9 cellular contexts compared by ENCODE assay signal in the genomic region with DNA sequence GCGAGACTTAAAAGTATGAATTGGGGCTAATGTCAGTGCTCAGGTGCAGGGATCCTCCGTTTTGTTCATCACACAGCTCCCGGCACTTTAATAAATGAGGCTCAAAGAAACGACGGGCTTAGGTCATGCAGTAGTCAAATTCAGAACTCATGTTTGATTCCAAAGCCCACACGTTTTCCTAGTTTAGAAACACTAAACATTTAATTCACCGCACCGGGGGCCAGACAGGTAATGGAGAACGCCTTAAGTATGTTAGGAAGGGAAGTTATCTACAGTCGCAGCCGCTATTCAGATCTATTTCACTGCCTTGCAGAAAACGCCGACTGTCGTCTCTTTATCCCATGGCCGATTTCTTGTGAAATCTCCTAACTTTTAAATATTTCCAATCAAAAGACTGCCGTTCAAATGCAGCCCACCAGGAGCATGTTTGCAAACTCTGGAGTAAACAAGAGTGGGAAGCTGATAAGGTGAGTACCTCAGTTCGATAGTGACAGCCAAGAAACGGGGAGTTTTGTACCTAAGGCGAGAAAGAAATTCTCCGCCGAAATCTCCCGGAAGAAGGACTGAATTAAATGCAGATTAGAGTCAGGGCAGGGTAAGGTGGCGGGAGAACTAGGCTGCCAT. TPM values are rescaled to one million over a fixed set of nuclear protein-coding genes. Genes with fewer than 3 reads are reported as not detected.
DNase-seq lines count a peak whose midpoint lies in the region; ATAC-seq and TF ChIP-seq lines count a peak whose summit lies in the region.
"Had no signal": no experiment of that assay in that cellular context is flagged by ENCODE, and none has a peak within 500 bp of the region (broad histone marks: within the 10 kb centered on the region; RNA-seq: fewer than 3 reads in every experiment).

No MANE protein-coding gene starts in this region.

- H3K4me1 ChIP-seq in esophagus (ENCODE audit: control insufficient read depth in 2 of 2, insufficient read depth in 2 of 2, low read length in 1 of 2) = no peaks in the 10 kb centered on the region
- H3K4me1 ChIP-seq in trophoblast cell (ENCODE audit: control insufficient read depth in 1 of 2, insufficient read depth in 2 of 2, low read length in 2 of 2) = peaks cover 2 to 3% of the 10 kb centered on the region in 2 experiments

- H3K27me3 ChIP-seq in GM06990 (replicated peaks; ENCODE audit: control insufficient read depth, insufficient read depth, low read length) = no peaks in the 10 kb centered on the region
- H3K27me3 ChIP-seq in esophagus (ENCODE audit: control insufficient read depth in 1 of 2, insufficient read depth in 2 of 2, low read length in 2 of 2) = no peaks in the 10 kb centered on the region
- no peaks in the 10 kb centered on the region for H3K27me3 ChIP-seq in trophoblast cell (ENCODE audit: insufficient read depth, low read length)

- no peaks in the 10 kb centered on the region for H3K9me3 ChIP-seq in esophagus (ENCODE audit: control insufficient read depth in 2 of 2, insufficient read depth in 1 of 2, low read depth in 1 of 2, low read length in 1 of 2)
- no peaks in the 10 kb centered on the region for H3K9me3 ChIP-seq in trophoblast cell (ENCODE audit: insufficient read depth, low read depth, low read length)

- no peaks in the 10 kb centered on the region for H3K79me2 ChIP-seq in trophoblast cell (ENCODE audit: control insufficient read depth, insufficient read depth, low read length, poor library complexity)

- peak overlapping the region; percentile 60 for H3K4ac ChIP-seq in trophoblast cell (ENCODE audit: low read depth, low read length)

- H4K91ac ChIP-seq in trophoblast cell (ENCODE audit: low read depth, low read length) = peak overlapping the region; percentile 60

- peak overlapping the region; percentile 70 for H3K9ac ChIP-seq in trophoblast cell (ENCODE audit: low read length)

- ATAC-seq in HG02938 (IDR thresholded peaks at IDR 0.05; ENCODE audit: unreplicated experiment) (no peak), esophagus mucosa (no peak)

- H2BK120ac ChIP-seq in trophoblast cell (ENCODE audit: insufficient read depth, low read length, poor library complexity) = peak overlapping the region; percentile 35

- peak overlapping the region; percentile 80 for H2AFZ ChIP-seq in trophoblast cell (ENCODE audit: insufficient read depth, low read length, poor library complexity)

- H3K23ac ChIP-seq in trophoblast cell (ENCODE audit: low read length) = no peak overlapping the region

- no peak overlapping the region for H2AK5ac ChIP-seq in trophoblast cell (ENCODE audit: low read length)

- H3K27ac ChIP-seq in esophagus (ENCODE audit: low read depth in 2 of 2, low read length in 1 of 2) (peak overlapping the region; percentile 93 to 97), trophoblast cell (ENCODE audit: low read depth, low read length) (peak overlapping the region; percentile 84)

- peak overlapping the region; percentile 67 for H3K4me3 ChIP-seq in GM06990 (replicated peaks; ENCODE audit: low read depth, low read length)
- peak overlapping the region; percentile 67 to 70 for H3K4me3 ChIP-seq in esophagus (ENCODE audit: low read depth in 1 of 2, low read length in 2 of 2)
- peak overlapping the region; percentile 76 for H3K4me3 ChIP-seq in trophoblast cell (ENCODE audit: low read depth, low read length)

- no peaks in the 10 kb centered on the region for H3K36me3 ChIP-seq in GM06990 (ENCODE audit: control insufficient read depth, insufficient read depth, low read length)
- H3K36me3 ChIP-seq in esophagus (ENCODE audit: control insufficient read depth in 2 of 2, insufficient read depth in 2 of 2, low read length in 1 of 2) = no peaks in the 10 kb centered on the region
- no peaks in the 10 kb centered on the region for H3K36me3 ChIP-seq in trophoblast cell (ENCODE audit: control insufficient read depth in 1 of 2, insufficient read depth in 2 of 2, low read length in 2 of 2)

- H3K79me1 ChIP-seq in trophoblast cell (ENCODE audit: low read length) = peaks cover 9% of the 10 kb centered on the region

- TF ChIP-seq CTCF in GM06990 (IDR thresholded peaks at IDR 0.05; ENCODE audit: insufficient read depth, low read length, poor library complexity, severe bottlenecking) = no peak

- peak overlapping the region; percentile 36 for H3K18ac ChIP-seq in trophoblast cell (ENCODE audit: low read length)

- no peak overlapping the region for H2BK12ac ChIP-seq in trophoblast cell (ENCODE audit: low read length)

- no peak overlapping the region for H2BK5ac ChIP-seq in trophoblast cell (ENCODE audit: low read depth, low read length, poor library complexity)

- H4K12ac ChIP-seq in trophoblast cell (ENCODE audit: low read depth, low read length) = peak overlapping the region; percentile 83

- peak overlapping the region; percentile 93 for H4K8ac ChIP-seq in trophoblast cell (ENCODE audit: low read depth, low read length)

- H3K14ac ChIP-seq in trophoblast cell (ENCODE audit: low read length) = peak overlapping the region; percentile 43

- 17 to 25% methylated on average over 23 of the region's 23 CpGs for WGBS in esophagus, 2 donors
- WGBS in trophoblast cell (ENCODE audit: extremely low coverage, insufficient coverage, insufficient read length) = no CpG with 5 or more reads among the region's 23 CpGs

- H3K4me2 ChIP-seq in trophoblast cell (ENCODE audit: low read length) = peak overlapping the region; percentile 95

- DNase-seq in GM06990 (ENCODE audit: extremely low read depth, insufficient read length) = no peak
- DNase-seq in RPMI8226 = peak; percentile 22
- peak in 1 of 2 donors; percentile 6 for DNase-seq in trophoblast cell
- DNase-seq in HUDEP-2 (lab: John Stamatoyannopoulos, UW; ENCODE audit: unreplicated experiment in 76 of 76) = no peak
- no peak for DNase-seq in hippocampal formation (lab: John Stamatoyannopoulos, UW)
- DNase-seq: NCI-H2227 treated with DMSO at 0.1 percent for 48 hours had no signal

RNA-seq across cellular contexts. Expression of a gene that starts 0.6 kb away (rescaled TPM):
- not detected for polyA plus RNA-seq in esophagus
- 0.04 TPM in 1 of 2 replicates, not detected in the other for polyA plus RNA-seq in trophoblast cell (2013)
- total RNA-seq in esophagus mucosa = not detected

RNA-seq across cellular contexts. Expression of a gene that starts 0.6 kb away (rescaled TPM):
- 1 to 10 TPM; 5.2 to 6.4 TPM for polyA plus RNA-seq in esophagus
- 9.6 and 10.2 TPM in 2 replicates for polyA plus RNA-seq in trophoblast cell (2013)
- total RNA-seq in esophagus mucosa = 7.7 TPM

RNA-seq across cellular contexts. Expression of a gene that starts 30.9 kb away (rescaled TPM):
- polyA plus RNA-seq in esophagus = not detected
- 0.10 and 0.11 TPM in 2 replicates for polyA plus RNA-seq in trophoblast cell (2013)
- not detected for total RNA-seq in esophagus mucosa
